In genomic region chr3:184813357-184813756, GRCh38 we compare ENCODE assay signal across 11 cellular contexts. TPM values are rescaled to one million over a fixed set of nuclear protein-coding genes. Genes with fewer than 3 reads are reported as not detected.
DNase-seq lines count a peak whose midpoint lies in the region; ATAC-seq and TF ChIP-seq lines count a peak whose summit lies in the region.
"Had no signal": no experiment of that assay in that cellular context is flagged by ENCODE, and none has a peak within 500 bp of the region (broad histone marks: within the 10 kb centered on the region; RNA-seq: fewer than 3 reads in every experiment).

No MANE protein-coding gene starts in this region.

- peak overlapping the region; percentile 99 for H3K27ac Mint-ChIP-seq in CD8-positive, alpha-beta T cell
- no peak overlapping the region for H3K27ac Mint-ChIP-seq in neural crest cell (ENCODE audit: unreplicated experiment)

- CTCF ChIA-PET in CD8-positive, alpha-beta T cell (lab: Charles Lee) = interaction anchor here (0.8 to 4.5 kb wide), 3 partner anchors 9 to 253 kb away, joined by 3 to 26 read pairs (median 3); no protein-coding TSS in a partner anchor

- peaks cover 59% of the 10 kb centered on the region for H3K4me1 Mint-ChIP-seq in CD8-positive, alpha-beta T cell (ENCODE audit: low read depth)
- peaks cover 14% of the 10 kb centered on the region for H3K4me1 Mint-ChIP-seq in neural crest cell

- POLR2A ChIA-PET in CD8-positive, alpha-beta T cell (lab: Charles Lee) = no interaction called here

- intact Hi-C loops in CD8-positive, alpha-beta T cell (cut with DNase I, micrococcal nuclease) = loop anchor here (2.0 to 10.0 kb wide), 9 partner anchors 15 to 1991 kb away; partner anchors contain the start of genes ABCC5 (in 1 of the 2), ABCF3 (in 1 of the 2), ALG3 (in 1 of the 2) and DNAJB11 (in 1 of the 2)
- intact Hi-C loops in colonic mucosa (cut with DNase I) = no loop called here

- no peak overlapping the region for H3K27ac ChIP-seq in CD8-positive, alpha-beta T cell (ENCODE audit: low read depth, low read length)
- H3K27ac ChIP-seq in colonic mucosa = no peak overlapping the region

- H3K9me3 ChIP-seq in CD8-positive, alpha-beta T cell (ENCODE audit: low read length) = no peaks in the 10 kb centered on the region
- no peaks in the 10 kb centered on the region for H3K9me3 ChIP-seq in colonic mucosa

- no peaks in the 10 kb centered on the region for H3K27me3 Mint-ChIP-seq in CD8-positive, alpha-beta T cell (ENCODE audit: low read depth)
- H3K27me3 Mint-ChIP-seq in neural crest cell (ENCODE audit: low read depth) = no peaks in the 10 kb centered on the region

- H3K27me3 ChIP-seq in CD8-positive, alpha-beta T cell (ENCODE audit: insufficient read depth, low read length) = no peaks in the 10 kb centered on the region
- H3K27me3 ChIP-seq in colonic mucosa = no peaks in the 10 kb centered on the region

- peak overlapping the region; percentile 67 to 89 for H3K9ac ChIP-seq in colonic mucosa (ENCODE audit: low read depth in 2 of 2, low read length in 2 of 2)

- no peak for DNase-seq in CD8-positive, alpha-beta T cell
- no peak for DNase-seq in LNCaP clone FGC (ENCODE audit: low read depth)
- no peak for DNase-seq in colonic mucosa
- no peak for DNase-seq in neural crest cell (ENCODE audit: low read depth, low spot score)
- no peak for DNase-seq in NCI-H1930 (lab: John Stamatoyannopoulos, UW)
- DNase-seq in stimulated activated CD8-positive, alpha-beta memory T cell treated with anti-CD3 and anti-CD28 coated beads, Interleukin-4, amount 100 ng/mL, for 48 hours = no peak
- no peak for DNase-seq in DMS114 treated with DMSO at 0.1 percent for 48 hours (lab: John Stamatoyannopoulos, UW; ENCODE audit: unreplicated experiment)
- no peak for DNase-seq in NCI-H2227 treated with DMSO at 0.1 percent for 48 hours (lab: John Stamatoyannopoulos, UW)
- DNase-seq: cortex of kidney; GDM1; stimulated activated CD4-positive, alpha-beta T cell treated with anti-CD3 and anti-CD28 coated beads, Interleukin-4, amount 100 ng/mL, for 4 hours had no signal

- ATAC-seq in CD8-positive, alpha-beta T cell = no peak

- no peaks in the 10 kb centered on the region for H3K9me3 Mint-ChIP-seq in CD8-positive, alpha-beta T cell
- no peaks in the 10 kb centered on the region for H3K9me3 Mint-ChIP-seq in neural crest cell

- H3K36me3 ChIP-seq in CD8-positive, alpha-beta T cell (ENCODE audit: insufficient read depth, low read length) = no peaks in the 10 kb centered on the region
- no peaks in the 10 kb centered on the region for H3K36me3 ChIP-seq in colonic mucosa

- H3K4me3 ChIP-seq in CD8-positive, alpha-beta T cell (ENCODE audit: low read depth, low read length) = peak overlapping the region; percentile 64
- H3K4me3 ChIP-seq in LNCaP clone FGC (ENCODE audit: low read depth, low read length) (peak overlapping the region; percentile 83), colonic mucosa (no peak overlapping the region)

- H3K36me3 Mint-ChIP-seq in CD8-positive, alpha-beta T cell = peaks cover 21% of the 10 kb centered on the region
- no peaks in the 10 kb centered on the region for H3K36me3 Mint-ChIP-seq in neural crest cell (ENCODE audit: low read depth)

- TF ChIP-seq CTCF in CD8-positive, alpha-beta T cell (IDR thresholded peaks at IDR 0.05) = no peak
- TF ChIP-seq CTCF in LNCaP clone FGC (IDR thresholded peaks at IDR 0.05; ENCODE audit: control insufficient read depth, extremely low read depth, insufficient read depth) (no peak), colonic mucosa (IDR thresholded peaks at IDR 0.05) (no peak), neural crest cell (conservative IDR thresholded peaks at IDR 0.05) (no peak)

- peak overlapping the region; percentile 99 for H3K4me3 Mint-ChIP-seq in CD8-positive, alpha-beta T cell
- peak overlapping the region; percentile 94 for H3K4me3 Mint-ChIP-seq in neural crest cell

- peaks cover 46% of the 10 kb centered on the region for H3K4me1 ChIP-seq in CD8-positive, alpha-beta T cell (ENCODE audit: insufficient read depth, low read length)
- no peaks in the 10 kb centered on the region for H3K4me1 ChIP-seq in colonic mucosa

RNA-seq across cellular contexts. Expression of gene VPS8, which starts 1.4 kb away (rescaled TPM):
- total RNA-seq in CD8-positive, alpha-beta T cell = 10 to 100 TPM; 61.4 to 65.0 TPM
- 10 to 100 TPM; 43.7 to 54.8 TPM for total RNA-seq in colonic mucosa
- 52.9 and 55.7 TPM in 2 replicates for total RNA-seq in neural crest cell
